35 cellular contexts compared by ENCODE assay signal in genomic region chr1:27316860-27317259, GRCh38. TPM values are rescaled to one million over a fixed set of nuclear protein-coding genes. Genes with fewer than 3 reads are reported as not detected.
"Had no signal": no experiment of that assay in that cellular context is flagged by ENCODE, and none has a peak within 500 bp of the region (broad histone marks: within the 10 kb centered on the region; RNA-seq: fewer than 3 reads in every experiment).

No MANE protein-coding gene starts in this region.

- H3K9me3 ChIP-seq: adrenal gland, body of pancreas, colonic mucosa, esophagus muscularis mucosa, gastrocnemius medialis, heart left ventricle had no signal

- H3K4me1 ChIP-seq: foreskin keratinocyte had no signal

- H3K27me3 ChIP-seq: adrenal gland, body of pancreas, colonic mucosa, dorsolateral prefrontal cortex, esophagus muscularis mucosa, foreskin keratinocyte had no signal

- H3K27ac ChIP-seq: adrenal gland, body of pancreas, colonic mucosa, esophagus muscularis mucosa, foreskin keratinocyte, gastrocnemius medialis, heart left ventricle had no signal

- H3K4me3 ChIP-seq: adrenal gland, body of pancreas, colonic mucosa, dorsolateral prefrontal cortex, esophagus muscularis mucosa, gastrocnemius medialis, heart left ventricle had no signal

- H3K36me3 ChIP-seq: adrenal gland, colonic mucosa, esophagus muscularis mucosa, gastrocnemius medialis had no signal

- ATAC-seq: activated CD4-positive, alpha-beta T cell treated with anti-CD3 and anti-CD28 coated beads for 36 hours; activated CD8-positive, alpha-beta memory T cell treated with anti-CD3 and anti-CD28 coated beads, Interleukin-2, amount 10 ng/mL, durations not matched to agents 7 days and 5 days; activated CD8-positive, alpha-beta T cell treated with anti-CD3 and anti-CD28 coated beads, Interleukin-2, amount 10 ng/mL, durations not matched to agents 7 days and 5 days; activated naive CD8-positive, alpha-beta T cell treated with anti-CD3 and anti-CD28 coated beads, Interleukin-2, amount 50 U/mL, for 24 hours; body of pancreas; effector memory CD8-positive, alpha-beta T cell; foreskin keratinocyte; gastrocnemius medialis; heart left ventricle had no signal

- DNase-seq: activated CD4-positive, alpha-beta memory T cell treated with anti-CD3 and anti-CD28 coated beads for 36 hours; activated CD4-positive, alpha-beta T cell treated with anti-CD3 and anti-CD28 coated beads for 36 hours; activated CD4-positive, alpha-beta T cell treated with anti-CD3 and anti-CD28 coated beads, Interleukin-2, amount 10 ng/mL, durations not matched to agents 24 days and 14 days; activated CD4-positive, CD25-positive, alpha-beta regulatory T cell; activated CD4-positive, CD25-positive, alpha-beta regulatory T cell treated with anti-CD3 and anti-CD28 coated beads, Interleukin-2, amount 50 U/mL, for 72 hours; activated CD8-positive, alpha-beta memory T cell treated with anti-CD3 and anti-CD28 coated beads, Interleukin-2, amount 10 ng/mL, durations not matched to agents 7 days and 5 days; activated CD8-positive, alpha-beta memory T cell treated with anti-CD3 and anti-CD28 coated beads, Interleukin-2, amount 50 U/mL, for 4 hours; activated CD8-positive, alpha-beta T cell treated with anti-CD3 and anti-CD28 coated beads, Interleukin-2, amount 10 ng/mL, durations not matched to agents 7 days and 5 days; activated effector memory CD4-positive, alpha-beta T cell treated with anti-CD3 and anti-CD28 coated beads, Interleukin-2, amount 50 U/mL, for 16 hours; activated naive CD4-positive, alpha-beta T cell treated with anti-CD3 and anti-CD28 coated beads for 36 hours; activated naive CD8-positive, alpha-beta T cell treated with anti-CD3 and anti-CD28 coated beads for 36 hours; activated naive CD8-positive, alpha-beta T cell treated with anti-CD3 and anti-CD28 coated beads, Interleukin-2, amount 50 U/mL, for 24 hours; activated T-cell treated with anti-CD3 and anti-CD28 coated beads, Interleukin-2, amount 50 U/mL, for 1 hour; activated T-cell treated with anti-CD3 and anti-CD28 coated beads, Interleukin-2, amount 50 U/mL, for 48 hours; adrenal gland; amygdala; aorta; body of pancreas; central memory CD4-positive, alpha-beta T cell; cerebellar nuclear complex; colonic mucosa; dorsolateral prefrontal cortex; effector memory CD8-positive, alpha-beta T cell; foreskin keratinocyte; gastrocnemius medialis; glutamatergic neuron; heart left ventricle; T-helper 2 cell had no signal

RNA-seq across cellular contexts. Expression of gene SYTL1, which starts 25.0 kb away (rescaled TPM):
- total RNA-seq: endothelial cell of umbilical vein had no signal

RNA-seq across cellular contexts. Expression of gene FCN3, which starts 57.8 kb away (rescaled TPM):
- total RNA-seq: activated CD4-positive, alpha-beta memory T cell treated with anti-CD3 and anti-CD28 coated beads for 36 hours; activated CD4-positive, alpha-beta T cell treated with anti-CD3 and anti-CD28 coated beads for 36 hours; activated CD4-positive, alpha-beta T cell treated with anti-CD3 and anti-CD28 coated beads, Interleukin-2, amount 10 ng/mL, durations not matched to agents 24 days and 14 days; activated CD8-positive, alpha-beta memory T cell treated with anti-CD3 and anti-CD28 coated beads for 36 hours; activated CD8-positive, alpha-beta memory T cell treated with anti-CD3 and anti-CD28 coated beads, Interleukin-2, amount 10 ng/mL, durations not matched to agents 7 days and 5 days; activated CD8-positive, alpha-beta T cell treated with anti-CD3 and anti-CD28 coated beads, Interleukin-2, amount 10 ng/mL, durations not matched to agents 7 days and 5 days; activated naive CD4-positive, alpha-beta T cell treated with anti-CD3 and anti-CD28 coated beads for 36 hours; activated naive CD8-positive, alpha-beta T cell treated with anti-CD3 and anti-CD28 coated beads for 36 hours; activated T-helper 1 cell treated with anti-CD3 and anti-CD28 coated beads, Interleukin-12 subunit alpha, Interleukin-12 subunit beta, Interleukin-2, Interleukin-4 antibody, amounts not matched to agents 30 ng/mL and 10 ng/mL and 1 ng/mL, durations not matched to agents 14 hours and 24 hours and 36 hours; activated T-helper 2 cell treated with anti-CD3 and anti-CD28 coated beads, Interferon-gamma antibody, Interleukin-2, Interleukin-4, amounts not matched to agents 10 μg/mL and 5 μg/mL and 100 μg/mL, durations not matched to agents 14 hours and 24 hours and 36 hours; endothelial cell of umbilical vein; epithelial cell of proximal tubule; foreskin keratinocyte; T-helper 1 cell treated with Interleukin-12 subunit alpha and Interleukin-12 subunit beta and Interleukin-4 antibody, amounts not matched to agents 30 ng/mL and 1 ng/mL, for 36 hours had no signal
